Comparison of ENCODE assay signal across 17 cellular contexts in genomic region chr1:221699582-221700519, GRCh38. TPM values are rescaled to one million over a fixed set of nuclear protein-coding genes. Genes with fewer than 3 reads are reported as not detected.
DNase-seq lines count a peak whose midpoint lies in the region; ATAC-seq, FAIRE-seq and TF ChIP-seq lines count a peak whose summit lies in the region.
"Had no signal": no experiment of that assay in that cellular context is flagged by ENCODE, and none has a peak within 500 bp of the region (broad histone marks: within the 10 kb centered on the region; RNA-seq: fewer than 3 reads in every experiment).

No MANE protein-coding gene starts in this region.

- H3K79me2 ChIP-seq in GM12878 (ENCODE audit: control insufficient read depth, insufficient read depth, low read length) = no peaks in the 10 kb centered on the region; the same call in none of the 2 replicates

- no peak for TF ChIP-seq EP300 in GM12878 (IDR thresholded peaks at IDR 0.05; ENCODE audit: borderline replicate concordance in 1 of 2, control insufficient read depth in 1 of 2, low read depth in 2 of 2, low read length in 2 of 2)

- SMC1A ChIA-PET in GM12878 (lab: Charles Lee; ENCODE audit: uncharacterized antibody, unreplicated experiment) = interaction anchor here (0.7 to 3.3 kb wide), 8 partner anchors 8 to 160 kb away, joined by 3 to 19 read pairs (median 3); partner anchors contain the start of gene DUSP10

- POLR2A ChIA-PET in HEK293 (lab: Yijun Ruan, JAX) (no interaction called here), GM12878 (lab: Charles Lee) (interaction anchor here (0.6 to 0.7 kb wide), 2 partner anchors 7 to 9 kb away, joined by 3 read pairs; no protein-coding TSS in a partner anchor)

- FAIRE-seq in GM12878 (lab: Jason Lieb, UNC) = no peak

- DNase-seq in AG08396 (ENCODE audit: low spot score) (peak; percentile 38), GM12878 (ENCODE audit: low read depth, low spot score) (no peak), kidney tubule cell (ENCODE audit: low spot score) (peak; percentile 38), SK-N-DZ (ENCODE audit: low spot score) (no peak), DMS 273 treated with DMSO at 0.1 percent for 48 hours (lab: John Stamatoyannopoulos, UW) (no peak)
- DNase-seq: activated CD8-positive, alpha-beta T cell treated with anti-CD3 and anti-CD28 coated beads for 36 hours; anterior cingulate cortex; DMS79 treated with DMSO at 0.1 percent for 48 hours; lower lobe of right lung; NCI-H1417 treated with DMSO at 0.1 percent for 48 hours; stimulated activated CD4-positive, alpha-beta T cell treated with anti-CD3 and anti-CD28 coated beads, Interleukin-1b, Interleukin-23, amount 100 ng/mL, for 48 hours had no signal

- TF ChIP-seq CTCF in HEK293 (tag by site-specific recombination; IDR thresholded peaks at IDR 0.05) (no peak), GM12878 (IDR thresholded peaks at IDR 0.05 in 2 of 3, conservative IDR thresholded peaks at IDR 0.05 in 1 of 3; ENCODE audit: control insufficient read depth in 2 of 3, extremely low read depth in 1 of 3, insufficient read depth in 1 of 3, low read depth in 3 of 3, low read length in 3 of 3) (no peak)

- intact Hi-C loops in GM12878 (cut with micrococcal nuclease; ENCODE audit: unreplicated experiment) = loop anchor here (10.0 kb wide), 1 partner anchor 215 kb away; no protein-coding TSS in a partner anchor

- H3K27me3 ChIP-seq in GM12878 (replicated peaks in 1 of 2; ENCODE audit: control insufficient read depth in 2 of 2, insufficient read depth in 2 of 2, low read length in 1 of 2) = no peaks in the 10 kb centered on the region
- H3K27me3 ChIP-seq: SJSA1, tibial nerve had no signal

- TF ChIP-seq POLR2A in GM12878 (IDR thresholded peaks at IDR 0.05; ENCODE audit: low read depth, low read length) = no peak

- RAD21 ChIA-PET in GM12878 (lab: Charles Lee; ENCODE audit: unreplicated experiment) = interaction anchor here (0.7 to 0.9 kb wide), 3 partner anchors 10 to 30 kb away, joined by 3 read pairs; no protein-coding TSS in a partner anchor

- H3K4me2 ChIP-seq in GM12878 (ENCODE audit: control insufficient read depth, insufficient read depth) = no peak overlapping the region

- H3K36me3 ChIP-seq in HEK293 (ENCODE audit: control insufficient read depth in 2 of 2, insufficient read depth in 1 of 2, low read length in 2 of 2) (peaks cover 0 to 20% of the 10 kb centered on the region in 2 experiments; a peak in 1 of 3 replicates), GM12878 (ENCODE audit: control insufficient read depth in 2 of 2, insufficient read depth in 2 of 2, low read length in 1 of 2) (peaks cover 5 to 17% of the 10 kb centered on the region in 2 experiments)

- WGBS in GM12878 (ENCODE audit: insufficient coverage, insufficient replicate concordance, low lambda C conversion rate, missing lambda C conversion rate) = 96% methylated on average over 1 of the region's 1 CpG

- H3K9ac ChIP-seq in GM12878 (ENCODE audit: control insufficient read depth, insufficient read depth, low read length) = no peak overlapping the region

- H3K27ac ChIP-seq in HEK293 (ENCODE audit: extremely low read depth, low read depth, low read length) (no peak overlapping the region), GM12878 (ENCODE audit: control insufficient read depth, insufficient read depth) (no peak overlapping the region)
- H3K27ac ChIP-seq: lower lobe of right lung, SJSA1, tibial nerve had no signal

- in situ Hi-C loops in GM12878 (cut with MboI) = no loop called here

- H3K4me1 ChIP-seq in HEK293 (ENCODE audit: control insufficient read depth, insufficient read depth, low read length) (no peaks in the 10 kb centered on the region), GM12878 (ENCODE audit: control insufficient read depth, insufficient read depth, low read length) (no peaks in the 10 kb centered on the region)
- H3K4me1 ChIP-seq: SJSA1, tibial nerve had no signal

- CTCF ChIA-PET in HEK293 (lab: Yijun Ruan, JAX) (interaction anchor here (0.7 kb wide), 2 partner anchors 68 to 179 kb away, joined by 3 read pairs; no protein-coding TSS in a partner anchor), GM12878 (lab: Yijun Ruan, JAX) (interaction anchor here (0.6 to 2.7 kb wide), 5 partner anchors 8 to 245 kb away, joined by 3 to 8 read pairs (median 5); no protein-coding TSS in a partner anchor)

- H4K20me1 ChIP-seq in GM12878 (ENCODE audit: control insufficient read depth, insufficient read depth) = no peaks in the 10 kb centered on the region

- TSS peak; percentile 9 for BruUV-seq in GM12878 (replicated peaks; lab: Mats Ljungman, UMichigan)

- H3K9me3 ChIP-seq in HEK293 (ENCODE audit: control insufficient read depth, insufficient read depth, low read depth, low read length) (no peaks in the 10 kb centered on the region), GM12878 (replicated peaks; ENCODE audit: control insufficient read depth, insufficient read depth, low read length) (no peaks in the 10 kb centered on the region; the same call in 2 of the 3 replicates)
- H3K9me3 ChIP-seq: lower lobe of right lung, SJSA1, tibial nerve had no signal

- ATAC-seq in GM12878 = peak; percentile 11; the same call in 1 of the 3 replicates
- ATAC-seq in GM18498 (IDR thresholded peaks at IDR 0.05; ENCODE audit: unreplicated experiment) = no peak
- no peak for ATAC-seq in GM21619 (IDR thresholded peaks at IDR 0.05; ENCODE audit: unreplicated experiment)
- ATAC-seq: activated CD8-positive, alpha-beta T cell treated with anti-CD3 and anti-CD28 coated beads for 36 hours; HCT116 had no signal

- no peak overlapping the region for H2AFZ ChIP-seq in GM12878 (ENCODE audit: control insufficient read depth, low read depth, low read length)

- TF ChIP-seq RAD21 in GM12878 (IDR thresholded peaks at IDR 0.05; ENCODE audit: insufficient read depth, low read depth, low read length) = no peak

- H3K4me3 ChIP-seq in HEK293 (ENCODE audit: low read depth, low read length) (no peak overlapping the region), GM12878 (no peak overlapping the region)
- H3K4me3 ChIP-seq: lower lobe of right lung, SJSA1, tibial nerve had no signal

TF ChIP-seq in HEK293, 187 proteins besides CTCF, POLR2A, EP300 and RAD21 (continues in another document):
- TF ChIP-seq ZNF398 (tag by site-specific recombination; IDR thresholded peaks at IDR 0.05) = peak; percentile 37; the same call in 1 of the 2 replicates

TF ChIP-seq in GM12878, 131 proteins besides CTCF, POLR2A, EP300 and RAD21:
- no peak for TF ChIP-seq ZNF217 (IDR thresholded peaks at IDR 0.05)
- TF ChIP-seq BRCA1 (IDR thresholded peaks at IDR 0.05; ENCODE audit: low read depth, low read length) = no peak
- TF ChIP-seq BACH1 (IDR thresholded peaks at IDR 0.05; ENCODE audit: borderline replicate concordance) = no peak

RNA-seq across cellular contexts. Expression of gene DUSP10, which starts 42.0 kb away (rescaled TPM):
- total RNA-seq in GM12878 (2013; cell fraction: nucleolus; rRNA removed) = 55.2 and 55.7 TPM in 2 replicates
- total RNA-seq in GM12878 (2014; rRNA removed) (37.7 and 38.4 TPM in 2 replicates), GM12878 (2014; rRNA removed; fragmentation: Illumina TruSeq; extraction: Trizol) (33.3 and 34.9 TPM in 2 replicates), GM12878 (2021) (27.6 and 27.7 TPM in 2 replicates)
- polyA plus RNA-seq in GM12878 (2011; ENCODE audit: low read depth) = 12.1 TPM
- polyA plus RNA-seq in GM12878 (2011; rRNA removed) (32.3 and 36.7 TPM in 2 replicates), GM12878 (2014; fragmentation: Illumina TruSeq; extraction: Trizol) (26.9 and 27.4 TPM in 2 replicates), GM12878 (2014; fragmentation: Nextera tagmentation; extraction: Ambion mirVana) (10 to 100 TPM; 20.3 to 32.1 TPM), GM12878 (2014; rRNA removed) (22.9 and 27.3 TPM in 2 replicates), GM12878 (2016; fragmentation: Nextera tagmentation; extraction: Ambion mirVana) (10 to 100 TPM; 27.7 to 28.0 TPM)
- 54.2 and 57.2 TPM in 2 replicates for polyA plus RNA-seq in GM12878 (2011; cell fraction: cytosol; rRNA removed)
- 39.7 and 50.3 TPM in 2 replicates for polyA plus RNA-seq in GM12878 (2011; cell fraction: nucleus; rRNA removed)
- polyA plus RNA-seq in GM12878 (2012) = 17.1 and 20.4 TPM in 2 replicates
- polyA minus RNA-seq in GM12878 (2011; rRNA and poly(A)+ RNA removed) = 84.4 and 93.6 TPM in 2 replicates
- 18.3 and 20.3 TPM in 2 replicates for polyA minus RNA-seq in GM12878 (2011; cell fraction: cytosol; rRNA and poly(A)+ RNA removed)
- 60.7 and 101 TPM in 2 replicates for polyA minus RNA-seq in GM12878 (2011; cell fraction: nucleus; rRNA and poly(A)+ RNA removed)
- polyA plus RNA-seq in SK-N-DZ (2014; cell fraction: cytosol; rRNA removed) = 1.9 and 2.7 TPM in 2 replicates
- polyA plus RNA-seq in SK-N-DZ (2014; cell fraction: nucleus; rRNA removed) = 1.8 and 2.9 TPM in 2 replicates

Comparison
In these comparisons a context has a peak if more than half of its experiments do, and no peak if none do; other contexts are left out.
1. DNase-seq: peak in AG08396 (single experiment) and kidney tubule cell (single experiment); none in GM12878 (single experiment), SK-N-DZ (single experiment) and DMS 273 treated with DMSO at 0.1 percent for 48 hours (single experiment).